23 cellular contexts compared by ENCODE assay signal in the genomic region with DNA sequence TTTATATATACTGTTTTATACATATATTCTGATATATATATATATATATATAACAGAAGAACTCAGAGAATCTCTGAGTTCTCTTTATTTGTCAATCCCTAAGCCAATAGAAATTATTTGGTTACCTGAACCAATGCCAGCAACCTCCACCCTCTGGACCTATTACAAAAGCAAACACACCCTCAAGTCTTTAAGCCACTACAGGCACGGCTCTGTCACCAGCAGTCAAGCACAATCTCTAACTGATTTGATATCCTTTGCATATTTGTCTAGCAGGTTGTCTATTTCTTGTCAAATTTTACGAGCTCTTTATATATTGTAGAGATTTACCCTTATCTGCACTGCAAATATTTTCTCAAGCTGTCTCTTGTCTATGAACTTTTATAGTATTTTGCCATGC.
"Had no signal": no experiment of that assay in that cellular context is flagged by ENCODE, and none has a peak within 500 bp of the region (broad histone marks: within the 10 kb centered on the region; RNA-seq: fewer than 3 reads in every experiment).

No MANE protein-coding gene starts in this region.

- H3K36me3 ChIP-seq: Peyer's patch, SJCRH30 had no signal

- H3K9me3 ChIP-seq: Peyer's patch, SJCRH30 had no signal

- H3K4me3 ChIP-seq: PC-9, Peyer's patch, SJCRH30 had no signal

- H3K4me1 ChIP-seq: Peyer's patch had no signal

- H3K27ac ChIP-seq: PC-9, Peyer's patch, SJCRH30 had no signal

- FAIRE-seq: HepG2 had no signal

- DNase-seq: IMR-90; Karpas-422; KG1; MM.1S; NCI-H1105 treated with DMSO at 0.1 percent for 48 hours; NCI-H1417 treated with DMSO at 0.1 percent for 48 hours; NCI-H187; NCI-H2081; NCI-H2107; NCI-H2227 treated with DMSO at 0.1 percent for 48 hours; NCI-H446 treated with DMSO at 0.1 percent for 48 hours; NCI-H510A treated with DMSO at 0.1 percent for 48 hours; NCI-H748 treated with DMSO at 0.1 percent for 48 hours; NK-92 treated with Interleukin-12 subunit alpha and Interleukin-12 subunit beta, amount 100 ng/mL, for 24 hours; OCI-M1; PC-9; Peyer's patch; SHP77 treated with DMSO at 0.1 percent for 48 hours; SJCRH30; T-helper 1 cell had no signal

- ATAC-seq: HepG2, Right ventricle myocardium inferior, SK-N-SH treated with all-trans-retinoic acid at 6 μM for 48 hours had no signal
